25 cellular contexts compared by ENCODE assay signal in genomic region chr10:103787251-103787816, GRCh38.
DNase-seq lines count a peak whose midpoint lies in the region; ATAC-seq and TF ChIP-seq lines count a peak whose summit lies in the region.
"Had no signal": no experiment of that assay in that cellular context is flagged by ENCODE, and none has a peak within 500 bp of the region (broad histone marks: within the 10 kb centered on the region; RNA-seq: fewer than 3 reads in every experiment).

No MANE protein-coding gene starts in this region.

- peaks cover 30% of the 10 kb centered on the region for H3K4me1 Mint-ChIP-seq in nephron progenitor cell

- POLR2A ChIA-PET in A673 (lab: Charles Lee; ENCODE audit: low non-redundant PET), result no interaction called here
- POLR2A ChIA-PET in HEK293 (lab: Yijun Ruan, JAX), result no interaction called here

- no peaks in the 10 kb centered on the region for H3K9me3 Mint-ChIP-seq in nephron progenitor cell
- H3K9me3 Mint-ChIP-seq: CD4-positive, alpha-beta T cell; GM23338; IgD-negative memory B cell; T-cell had no signal

- H3K4me1 ChIP-seq in A673 (ENCODE audit: insufficient read depth, low read length, poor library complexity, severe bottlenecking) (peaks cover 25% of the 10 kb centered on the region), HEK293 (ENCODE audit: control insufficient read depth, insufficient read depth, low read length) (peaks cover 4% of the 10 kb centered on the region; the same call in 1 of the 2 replicates), esophagus (ENCODE audit: control insufficient read depth in 2 of 2, insufficient read depth in 2 of 2, low read length in 1 of 2) (peaks cover 9 to 45% of the 10 kb centered on the region in 2 donors)
- H3K4me1 ChIP-seq: BE2C, HAP-1 had no signal

- H3K36me3 ChIP-seq in A673 (ENCODE audit: insufficient read depth, low read length, poor library complexity, severe bottlenecking), result no peaks in the 10 kb centered on the region
- H3K36me3 ChIP-seq in HEK293 (ENCODE audit: control insufficient read depth in 2 of 2, insufficient read depth in 1 of 2, low read length in 2 of 2), result no peaks in the 10 kb centered on the region
- H3K36me3 ChIP-seq in esophagus (ENCODE audit: control insufficient read depth in 2 of 2, insufficient read depth in 2 of 2, low read length in 1 of 2), result no peaks in the 10 kb centered on the region
- H3K36me3 ChIP-seq: BE2C, HAP-1, MG63 had no signal

- H3K27ac ChIP-seq in A673 (ENCODE audit: low read depth, low read length, poor library complexity, severe bottlenecking) (peak overlapping the region; percentile 28), HEK293 (ENCODE audit: extremely low read depth, low read depth, low read length) (no peak overlapping the region), esophagus (ENCODE audit: low read depth in 2 of 2, low read length in 1 of 2) (peak overlapping the region; percentile 50 to 78)

- DNase-seq in A673 (ENCODE audit: low spot score), result peak; percentile 50
- no peak for DNase-seq in nephron progenitor cell
- DNase-seq in NCI-H446 (lab: John Stamatoyannopoulos, UW), result no peak
- DNase-seq: BE2C; CD4-positive, alpha-beta T cell; COR-L47; DND-41; Kasumi-1; MG63; NCI-H1048; NCI-H1417 treated with DMSO at 0.1 percent for 48 hours; NCI-H187 treated with DMSO at 0.1 percent for 48 hours; NCI-H2107; NK-92 treated with Interleukin-12 subunit alpha and Interleukin-12 subunit beta, amount 100 ng/mL, for 24 hours; SIG-M5; T-cell had no signal

- H3K4me3 ChIP-seq in A673 (ENCODE audit: low read depth, low read length, poor library complexity, severe bottlenecking) (no peak overlapping the region), HEK293 (ENCODE audit: low read depth, low read length) (no peak overlapping the region), esophagus (ENCODE audit: low read depth in 1 of 2, low read length in 2 of 2) (no peak overlapping the region)
- H3K4me3 ChIP-seq: A549, GM23338, HAP-1, MG63 had no signal

- H3K9me3 ChIP-seq in A673 (ENCODE audit: low read depth, low read length, poor library complexity, severe bottlenecking), result no peaks in the 10 kb centered on the region
- no peaks in the 10 kb centered on the region for H3K9me3 ChIP-seq in HEK293 (ENCODE audit: control insufficient read depth, insufficient read depth, low read depth, low read length)
- no peaks in the 10 kb centered on the region for H3K9me3 ChIP-seq in esophagus (ENCODE audit: control insufficient read depth in 2 of 2, insufficient read depth in 1 of 2, low read depth in 1 of 2, low read length in 1 of 2)
- H3K9me3 ChIP-seq: A549, BE2C, HAP-1, MG63 had no signal

- H3K27me3 Mint-ChIP-seq in nephron progenitor cell (ENCODE audit: low read depth, poor library complexity), result peaks cover 19% of the 10 kb centered on the region

- peak overlapping the region; percentile 48 for H3K27ac Mint-ChIP-seq in nephron progenitor cell
- H3K27ac Mint-ChIP-seq: CD4-positive, alpha-beta T cell; GM23338; IgD-negative memory B cell; T-cell had no signal

- no peak overlapping the region for H3K4me3 Mint-ChIP-seq in nephron progenitor cell
- H3K4me3 Mint-ChIP-seq: CD4-positive, alpha-beta T cell; GM23338; T-cell had no signal

- ATAC-seq in HG03039 (IDR thresholded peaks at IDR 0.05; ENCODE audit: unreplicated experiment) (no peak), GM19467 (IDR thresholded peaks at IDR 0.05; ENCODE audit: unreplicated experiment) (no peak)
- ATAC-seq: A549, GM23338, SK-N-SH treated with all-trans-retinoic acid at 6 μM for 48 hours, T-cell had no signal

- intact Hi-C loops in A673 (cut with micrococcal nuclease; ENCODE audit: unreplicated experiment), result no loop called here

- peaks cover 17% of the 10 kb centered on the region for H3K36me3 Mint-ChIP-seq in nephron progenitor cell (ENCODE audit: low read depth)
- H3K36me3 Mint-ChIP-seq: T-cell had no signal

- H3K27me3 ChIP-seq in A673 (replicated peaks; ENCODE audit: insufficient read depth, low read depth, low read length, poor library complexity), result no peaks in the 10 kb centered on the region
- H3K27me3 ChIP-seq in esophagus (ENCODE audit: control insufficient read depth in 1 of 2, insufficient read depth in 2 of 2, low read length in 2 of 2), result no peaks in the 10 kb centered on the region
- H3K27me3 ChIP-seq: BE2C, MG63 had no signal

- CTCF ChIA-PET in A673 (lab: Charles Lee), result no interaction called here
- CTCF ChIA-PET in HEK293 (lab: Yijun Ruan, JAX), result no interaction called here

- TF ChIP-seq CTCF in A673 (conservative IDR thresholded peaks at IDR 0.05; ENCODE audit: low read depth, low read length) (no peak), HEK293 (tag by site-specific recombination; IDR thresholded peaks at IDR 0.05) (no peak), nephron progenitor cell (IDR thresholded peaks at IDR 0.05) (no peak)

- WGBS in esophagus, 2 donors, result 55 to 74% methylated on average over 4 of the region's 4 CpGs

- BruUV-seq in A673 (replicated peaks; lab: Mats Ljungman, UMichigan), result no TSS peak

TF ChIP-seq in HEK293, 187 proteins besides CTCF, POLR2A, EP300 and RAD21:
- TF ChIP-seq SP2 (tag by site-specific recombination; IDR thresholded peaks at IDR 0.05) (no peak), ZFHX2 (tag by site-specific recombination; conservative IDR thresholded peaks at IDR 0.05) (0 out of 2 replicates have a peak, but pooled peaks have one; percentile 20), ZNF449 (tag by site-specific recombination; IDR thresholded peaks at IDR 0.05) (no peak), ZNF146 (tag by site-specific recombination; IDR thresholded peaks at IDR 0.05) (no peak), ZNF155 (tag by site-specific recombination; IDR thresholded peaks at IDR 0.05) (no peak), EGR2 (tag by site-specific recombination; IDR thresholded peaks at IDR 0.05; ENCODE audit: low read depth) (0 out of 2 replicates have a peak, but pooled peaks have one; percentile 17), REPIN1 (tag by site-specific recombination; IDR thresholded peaks at IDR 0.05; ENCODE audit: low read depth) (no peak), ZNF221 (tag by site-specific recombination; IDR thresholded peaks at IDR 0.05; ENCODE audit: borderline replicate concordance) (no peak), ZNF621 (tag by site-specific recombination; IDR thresholded peaks at IDR 0.05) (no peak), ZIC2 (tag by site-specific recombination; IDR thresholded peaks at IDR 0.05) (peak; percentile 59), ZNF114 (tag by site-specific recombination; IDR thresholded peaks at IDR 0.05) (no peak)
